Comparison of ENCODE assay signal across 18 cellular contexts in genomic region chr7:97130417-97131139, GRCh38. TPM values are rescaled to one million over a fixed set of nuclear protein-coding genes. Genes with fewer than 3 reads are reported as not detected.
A peak's percentile ranks its signal among the peaks of the same experiment; 100 is the strongest.
DNase-seq lines count a peak whose midpoint lies in the region; TF ChIP-seq lines count a peak whose summit lies in the region.
"Had no signal": no experiment of that assay in that cellular context is flagged by ENCODE, and none has a peak within 500 bp of the region (broad histone marks: within the 10 kb centered on the region; RNA-seq: fewer than 3 reads in every experiment).

No MANE protein-coding gene starts in this region.

- H3K27ac ChIP-seq in testis: no peak overlapping the region
- H3K27ac ChIP-seq in thyroid gland: no peak overlapping the region
- H3K27ac ChIP-seq: left lung, upper lobe of right lung had no signal

- peak; percentile 8 for DNase-seq in H7
- peak; percentile 15 for DNase-seq in RPMI7951 (ENCODE audit: low read depth)
- peak; percentile 54 for DNase-seq in ecto neural progenitor cell (ENCODE audit: low spot score)
- peak; percentile 65 for DNase-seq in islet precursor cell
- DNase-seq in testis: no peak
- DNase-seq in NCI-H2107 treated with DMSO at 0.1 percent for 48 hours (lab: John Stamatoyannopoulos, UW; ENCODE audit: unreplicated experiment): no peak
- no peak for DNase-seq in AG20443 (ENCODE audit: low spot score)
- no peak for DNase-seq in thyroid gland
- DNase-seq: activated naive CD4-positive, alpha-beta T cell treated with anti-CD3 and anti-CD28 coated beads for 36 hours; activated T-cell treated with anti-CD3 and anti-CD28 coated beads, Interleukin-2, amount 50 U/mL, for 48 hours; C1 segment of cervical spinal cord; caudate nucleus; left lung; MM.1S; NCI-H1436 treated with DMSO at 0.1 percent for 48 hours; NCI-H69; stimulated activated CD4-positive, alpha-beta T cell treated with anti-CD3 and anti-CD28 coated beads, Interleukin-15, amount 100 ng/mL, for 24 hours; upper lobe of right lung had no signal

- H3K4me1 ChIP-seq in testis: no peaks in the 10 kb centered on the region
- no peaks in the 10 kb centered on the region for H3K4me1 ChIP-seq in thyroid gland
- H3K4me1 ChIP-seq: left lung, upper lobe of right lung had no signal

- H3K36me3 ChIP-seq in H7 (replicated peaks; ENCODE audit: control insufficient read depth, insufficient read depth, low read length) (no peaks in the 10 kb centered on the region), testis (ENCODE audit: low read depth, missing control alignments) (no peaks in the 10 kb centered on the region), thyroid gland (no peaks in the 10 kb centered on the region)
- H3K36me3 ChIP-seq: left lung, upper lobe of right lung had no signal

- no peaks in the 10 kb centered on the region for H3K27me3 ChIP-seq in H7 (ENCODE audit: control insufficient read depth, insufficient read depth, low read length)
- no peaks in the 10 kb centered on the region for H3K27me3 ChIP-seq in testis
- no peaks in the 10 kb centered on the region for H3K27me3 ChIP-seq in thyroid gland
- H3K27me3 ChIP-seq: left lung, upper lobe of right lung had no signal

- no peak for TF ChIP-seq POLR2A in testis (IDR thresholded peaks at IDR 0.05)
- no peak for TF ChIP-seq POLR2A in thyroid gland (IDR thresholded peaks at IDR 0.05)

- intact Hi-C loops in testis (cut with DNase I; ENCODE audit: low total_unique reads): no loop called here
- intact Hi-C loops in thyroid gland (cut with DNase I): no loop called here

- H3K9me3 ChIP-seq in testis (no peaks in the 10 kb centered on the region), thyroid gland (no peaks in the 10 kb centered on the region)
- H3K9me3 ChIP-seq: left lung, upper lobe of right lung had no signal

- 81 to 84% methylated on average over 6 of the region's 6 CpGs for WGBS in testis, 2 donors
- WGBS in thyroid gland, 2 donors: 78 to 92% methylated on average over 3 to 5 of the region's 6 CpGs

- H3K4me3 ChIP-seq in H7 (ENCODE audit: insufficient read depth, low read depth, low read length): no peak overlapping the region
- no peak overlapping the region for H3K4me3 ChIP-seq in testis
- H3K4me3 ChIP-seq in thyroid gland (replicated peaks in 1 of 3): no peak overlapping the region
- H3K4me3 ChIP-seq: left lung, upper lobe of right lung had no signal

- TF ChIP-seq CTCF in testis (IDR thresholded peaks at IDR 0.05): no peak
- no peak for TF ChIP-seq CTCF in thyroid gland (IDR thresholded peaks at IDR 0.05)

RNA-seq across cellular contexts. Expression of gene SDHAF3, which starts 13.1 kb away (rescaled TPM):
- total RNA-seq in H7 (2014; rRNA removed; shearing (Covaris generic)): 31.3 and 41.3 TPM in 2 replicates
- 43.3 and 46.5 TPM in 2 replicates for total RNA-seq in RPMI7951 (2014; rRNA removed; shearing (Covaris generic))
- 10 to 100 TPM; 17.1 to 24.4 TPM for total RNA-seq in testis
- polyA plus RNA-seq in testis (ENCODE audit: insufficient read depth, low read depth, low replicate concordance): 28.6 TPM
- 10 to 100 TPM in 3 of 4 donors, 1 to 10 TPM in 1; 6.4 to 20.8 (median 11.3) TPM for total RNA-seq in thyroid gland

Comparison
In these comparisons a context has a peak if more than half of its experiments do, and no peak if none do; other contexts are left out.
1. DNase-seq: peak in H7 (single experiment), RPMI7951 (single experiment), ecto neural progenitor cell (single experiment) and islet precursor cell (single experiment); none in testis (single experiment), NCI-H2107 treated with DMSO at 0.1 percent for 48 hours (single experiment), AG20443 (single experiment) and thyroid gland (0 of 2).